9 cellular contexts compared by ENCODE assay signal in the genomic region with DNA sequence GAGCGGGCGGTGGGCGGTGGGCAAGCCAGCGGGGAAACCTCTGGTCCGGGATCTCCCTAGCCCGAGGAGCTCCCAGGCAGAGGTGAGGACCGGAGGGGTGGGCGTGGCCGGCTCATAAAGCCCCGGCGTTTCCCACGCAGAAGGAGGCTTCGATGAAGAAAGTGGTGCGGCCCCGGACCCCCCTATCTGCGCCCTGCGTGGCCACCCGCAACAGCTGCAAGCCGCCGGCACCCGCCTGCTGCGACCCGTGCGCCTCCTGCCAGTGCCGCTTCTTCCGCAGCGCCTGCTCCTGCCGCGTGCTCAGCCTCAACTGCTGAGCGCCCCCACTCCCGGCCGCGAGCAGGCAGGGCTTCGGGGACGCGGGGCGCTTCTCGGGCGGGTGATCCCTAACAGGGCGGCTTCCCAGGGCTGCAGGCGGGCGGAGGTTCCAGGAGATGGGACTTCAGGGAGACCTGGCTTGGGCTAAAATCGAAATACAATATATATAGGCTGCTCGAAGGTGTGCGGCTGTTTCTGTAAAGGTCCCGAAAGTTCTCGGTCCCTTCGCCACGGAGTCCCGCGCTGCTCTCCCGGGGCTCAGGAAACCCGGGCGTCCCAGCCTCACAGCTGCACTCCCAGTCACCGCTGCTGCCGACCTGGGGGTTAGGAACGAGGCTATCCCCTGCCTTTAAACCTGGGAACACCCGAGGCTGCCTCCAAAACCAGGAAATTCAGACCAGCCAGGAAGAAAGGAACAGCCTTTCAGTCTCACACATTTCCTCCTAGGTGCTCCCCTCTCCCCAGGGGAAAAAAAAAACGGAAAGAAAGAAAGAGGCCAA. TPM values are rescaled to one million over a fixed set of nuclear protein-coding genes. Genes with fewer than 3 reads are reported as not detected.
DNase-seq lines count a peak whose midpoint lies in the region; ATAC-seq, FAIRE-seq and TF ChIP-seq lines count a peak whose summit lies in the region.
"Had no signal": no experiment of that assay in that cellular context is flagged by ENCODE, and none has a peak within 500 bp of the region (broad histone marks: within the 10 kb centered on the region; RNA-seq: fewer than 3 reads in every experiment).

No MANE protein-coding gene starts in this region.

- H3K79me2 ChIP-seq in keratinocyte (ENCODE audit: control insufficient read depth, insufficient read depth, low read length) = no peaks in the 10 kb centered on the region

- H3K4me2 ChIP-seq in keratinocyte (ENCODE audit: control insufficient read depth, extremely low read depth, insufficient read depth, low read depth, low read length) = peak overlapping the region; percentile 56
- H3K4me2 ChIP-seq: KMS-11 had no signal

- peak overlapping the region; percentile 37 for H2AFZ ChIP-seq in keratinocyte (ENCODE audit: control insufficient read depth, low read length)

- H3K4me3 Mint-ChIP-seq in IgD-negative memory B cell = peak overlapping the region; percentile 46 to 84 (median 62)

- ATAC-seq in GM21825 (IDR thresholded peaks at IDR 0.05; ENCODE audit: unreplicated experiment) = no peak
- no peak for ATAC-seq in GM19324 (IDR thresholded peaks at IDR 0.05; ENCODE audit: low FRiP score, unreplicated experiment)
- ATAC-seq in HG03469 (IDR thresholded peaks at IDR 0.05; ENCODE audit: unreplicated experiment) = no peak

- H3K4me3 ChIP-seq in brain microvascular endothelial cell (ENCODE audit: low read depth, low read length) (peak overlapping the region; percentile 50), keratinocyte (ENCODE audit: control insufficient read depth in 2 of 3, extremely low read depth in 1 of 3, insufficient read depth in 2 of 3, low read depth in 1 of 3, low read length in 3 of 3) (peak overlapping the region; percentile 2 to 52 (median 3))

- H3K9ac ChIP-seq in keratinocyte (ENCODE audit: control insufficient read depth, extremely low read depth, insufficient read depth, low read length) = peak overlapping the region; percentile 49
- H3K9ac ChIP-seq: KMS-11 had no signal

- H3K9me3 ChIP-seq in keratinocyte (ENCODE audit: control insufficient read depth, low read depth, low read length) = no peaks in the 10 kb centered on the region

- H3K27me3 Mint-ChIP-seq in IgD-negative memory B cell = peaks cover 2% of the 10 kb centered on the region

- no peak overlapping the region for H3K27ac Mint-ChIP-seq in IgD-negative memory B cell

- peaks cover 0 to 7% (median 3%) of the 10 kb centered on the region in 3 donors for H3K4me1 Mint-ChIP-seq in IgD-negative memory B cell

- peaks cover 1% of the 10 kb centered on the region for H3K36me3 ChIP-seq in brain microvascular endothelial cell (replicated peaks)
- peaks cover under 1 to 3% of the 10 kb centered on the region in 2 experiments for H3K36me3 ChIP-seq in keratinocyte (ENCODE audit: control insufficient read depth in 2 of 2, extremely low read depth in 1 of 2, insufficient read depth in 2 of 2, low read length in 2 of 2)

- H3K27ac ChIP-seq in brain microvascular endothelial cell (no peak overlapping the region), keratinocyte (ENCODE audit: control insufficient read depth, insufficient read depth, low read length) (no peak overlapping the region)
- H3K27ac ChIP-seq: KMS-11 had no signal

- no peaks in the 10 kb centered on the region for H3K9me1 ChIP-seq in keratinocyte (ENCODE audit: control insufficient read depth, extremely low read depth, insufficient read depth, low read length)

- H3K36me3 Mint-ChIP-seq in IgD-negative memory B cell = peaks cover 8% of the 10 kb centered on the region

- no peaks in the 10 kb centered on the region for H3K4me1 ChIP-seq in keratinocyte (ENCODE audit: control insufficient read depth, extremely low read depth, insufficient read depth, low read length)

- TF ChIP-seq CTCF in brain microvascular endothelial cell (IDR thresholded peaks at IDR 0.05; ENCODE audit: low read depth, low read length, missing control alignments) (no peak), keratinocyte (optimal IDR thresholded peaks at IDR 0.05 in 1 of 3, IDR thresholded peaks at IDR 0.05 in 1 of 3, conservative IDR thresholded peaks at IDR 0.05 in 1 of 3; ENCODE audit: extremely low read depth in 1 of 3, insufficient read depth in 2 of 3, low read length in 3 of 3) (peak in 1 of 3 experiments; percentile 5)

- no peaks in the 10 kb centered on the region for H3K9me3 Mint-ChIP-seq in IgD-negative memory B cell

- DNase-seq in brain microvascular endothelial cell (no peak), keratinocyte (ENCODE audit: low read depth, low spot score) (no peak), SKM-1 (lab: John Stamatoyannopoulos, UW; ENCODE audit: unreplicated experiment) (no peak)
- peak; percentile 10 to 27 for DNase-seq in stimulated activated CD4-positive, alpha-beta T cell treated with anti-CD3 and anti-CD28 coated beads, Interleukin-4, amount 100 ng/mL, for 4 hours

- dilution Hi-C loops in keratinocyte (cut with MboI; ENCODE audit: extremely low pct_ligation_motif_present, low sequenced_read_pairs) = no loop called here

- H4K20me1 ChIP-seq in keratinocyte (ENCODE audit: control insufficient read depth, extremely low read depth, insufficient read depth, low read length) = peaks cover 3% of the 10 kb centered on the region

- in situ Hi-C loops in brain microvascular endothelial cell (cut with HindIII; ENCODE audit: low pct_ligation_motif_present, low sequenced_read_pairs) = no loop called here

- no peak for FAIRE-seq in keratinocyte (lab: Jason Lieb, UNC)

- no peaks in the 10 kb centered on the region for H3K27me3 ChIP-seq in brain microvascular endothelial cell (replicated peaks)
- no peaks in the 10 kb centered on the region for H3K27me3 ChIP-seq in keratinocyte (ENCODE audit: control insufficient read depth, extremely low read depth, insufficient read depth, low read length)

RNA-seq across cellular contexts. Expression of a gene that starts 27.8 kb away (rescaled TPM):
- polyA plus RNA-seq in IgD-negative memory B cell (not detected), keratinocyte (not detected in 3 replicates)
- polyA plus RNA-seq in keratinocyte (2011; ENCODE audit: low read depth) = not detected
- polyA plus RNA-seq in keratinocyte (2011; cell fraction: cytosol; rRNA removed) = not detected in 2 replicates
- not detected in 2 replicates for polyA plus RNA-seq in keratinocyte (2011; cell fraction: nucleus; rRNA removed)
- polyA plus RNA-seq in keratinocyte (2012; ENCODE audit: low replicate concordance) = not detected in 2 replicates
- not detected in 3 replicates for polyA minus RNA-seq in keratinocyte
- not detected for polyA minus RNA-seq in keratinocyte (2011; cell fraction: cytosol; rRNA and poly(A)+ RNA removed)
- not detected in 2 replicates for polyA minus RNA-seq in keratinocyte (2011; cell fraction: nucleus; rRNA and poly(A)+ RNA removed)

RNA-seq across cellular contexts. Expression of a gene that starts 34.1 kb away (rescaled TPM):
- 27.3 TPM for polyA plus RNA-seq in IgD-negative memory B cell
- 320 to 367 TPM (median 348 TPM) in 3 replicates for polyA plus RNA-seq in keratinocyte
- 90.5 TPM for polyA plus RNA-seq in keratinocyte (2011; ENCODE audit: low read depth)
- 297 and 432 TPM in 2 replicates for polyA plus RNA-seq in keratinocyte (2011; cell fraction: cytosol; rRNA removed)
- polyA plus RNA-seq in keratinocyte (2011; cell fraction: nucleus; rRNA removed) = 222 and 232 TPM in 2 replicates
- 128 and 274 TPM in 2 replicates for polyA plus RNA-seq in keratinocyte (2012; ENCODE audit: low replicate concordance)
- polyA minus RNA-seq in keratinocyte = 628 to 681 TPM (median 664 TPM) in 3 replicates
- 518 TPM for polyA minus RNA-seq in keratinocyte (2011; cell fraction: cytosol; rRNA and poly(A)+ RNA removed)
- polyA minus RNA-seq in keratinocyte (2011; cell fraction: nucleus; rRNA and poly(A)+ RNA removed) = 182 and 188 TPM in 2 replicates

Comparison
In these comparisons a context has a peak if more than half of its experiments do, and no peak if none do; other contexts are left out.
1. DNase-seq: peak in stimulated activated CD4-positive, alpha-beta T cell treated with anti-CD3 and anti-CD28 coated beads, Interleukin-4, amount 100 ng/mL, for 4 hours (2 of 2); none in brain microvascular endothelial cell (single experiment), keratinocyte (single experiment) and SKM-1 (single experiment).